ENCODE assay signal across 8 cellular contexts in the genomic region with DNA sequence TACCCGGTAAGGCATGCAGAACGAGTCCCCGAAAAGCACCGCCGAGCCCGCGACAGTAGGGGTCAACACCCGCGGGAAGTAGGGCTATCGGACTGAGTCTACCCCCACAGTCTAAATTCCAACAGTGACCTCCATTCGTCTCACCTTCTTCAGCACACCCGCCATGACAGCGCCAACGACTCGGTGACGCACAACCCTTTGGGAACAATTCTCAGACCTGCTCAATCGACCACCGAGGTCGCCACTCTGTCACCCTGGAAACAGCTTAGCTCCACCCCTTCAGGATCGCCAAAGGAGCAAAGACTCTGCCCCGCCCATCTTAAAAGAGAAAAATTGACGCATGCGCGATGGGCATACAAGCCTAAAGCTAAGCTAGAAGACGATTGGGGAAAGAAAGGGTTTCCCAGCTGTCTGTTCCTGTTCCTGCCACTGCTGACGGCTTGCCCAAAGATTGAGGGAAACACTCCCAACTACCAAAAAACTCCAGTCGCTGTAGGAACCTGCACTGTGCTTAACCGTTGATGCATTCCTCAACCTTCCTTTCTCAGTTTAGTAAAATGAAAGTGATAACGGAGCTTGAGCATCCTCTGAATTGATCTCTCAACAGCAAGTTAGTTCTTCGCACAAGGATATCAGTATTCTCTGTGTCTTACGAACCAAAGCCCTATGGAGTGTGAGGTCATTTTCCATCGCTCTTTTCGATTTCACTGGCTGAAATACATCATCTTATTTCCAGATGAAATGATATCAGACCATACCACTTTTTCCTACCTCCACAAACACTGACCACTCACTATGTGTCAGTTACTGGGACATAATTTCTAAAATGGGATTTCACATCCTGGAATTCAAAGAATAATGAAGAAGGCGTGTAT. TPM values are rescaled to one million over a fixed set of nuclear protein-coding genes. Genes with fewer than 3 reads are reported as not detected.
DNase-seq lines count a peak whose midpoint lies in the region; ATAC-seq lines count a peak whose summit lies in the region.

Gene NDUFA5 (minus strand): TSS at position 188 of the 875 bp plus-strand sequence. CDS start 23 bp downstream, at position 165.

- H3K27ac Mint-ChIP-seq in effector memory CD8-positive, alpha-beta T cell = no peak within 1 kb of the TSS

- no peaks in the 10 kb centered on the region for H3K9me3 Mint-ChIP-seq in effector memory CD8-positive, alpha-beta T cell

- peaks cover 10% of the 10 kb centered on the region in 2 donors for H3K4me1 Mint-ChIP-seq in effector memory CD8-positive, alpha-beta T cell (ENCODE audit: low read depth in 2 of 2)

- peaks cover 8% of the 10 kb centered on the region for H3K36me3 Mint-ChIP-seq in effector memory CD8-positive, alpha-beta T cell (ENCODE audit: insufficient read depth)

- H3K4me3 Mint-ChIP-seq in effector memory CD8-positive, alpha-beta T cell = no peak within 1 kb of the TSS

- POLR2A ChIA-PET in activated CD8-positive, alpha-beta memory T cell treated with anti-CD3 and anti-CD28 coated beads for 36 hours (lab: Charles Lee) = interaction anchor here (0.6 to 1.2 kb wide), 3 partner anchors 11 to 191 kb away, joined by 3 to 9 read pairs (median 4); partner anchors contain the start of gene WASL

- CTCF ChIA-PET in activated CD8-positive, alpha-beta memory T cell treated with anti-CD3 and anti-CD28 coated beads for 36 hours (lab: Charles Lee) = interaction anchor here (0.6 to 1.4 kb wide), 3 partner anchors 23 to 1275 kb away, joined by 4 to 5 read pairs (median 5); partner anchors contain the start of gene IQUB

- peak; percentile 95 for ATAC-seq in GM21367 (IDR thresholded peaks at IDR 0.05; ENCODE audit: unreplicated experiment)
- peak; percentile 97 for ATAC-seq in effector memory CD8-positive, alpha-beta T cell (replicated peaks)

- DNase-seq in COR-L47 (lab: John Stamatoyannopoulos, UW) = peak; percentile 99
- peak; percentile 96 for DNase-seq in HT1080 (ENCODE audit: low read depth)
- DNase-seq in NOMO-1 (lab: John Stamatoyannopoulos, UW; ENCODE audit: unreplicated experiment in 2 of 2) = peak; percentile 80 to 84
- DNase-seq in effector memory CD8-positive, alpha-beta T cell = peak; percentile 96 to 99 (median 98)
- peak; percentile 98 to 99 for DNase-seq in lung microvascular endothelial cell (ENCODE audit: low read depth in 2 of 2)
- peak; percentile 93 to 94 (median 93) for DNase-seq in stimulated activated CD4-positive, alpha-beta T cell treated with anti-CD3 and anti-CD28 coated beads, TNF-alpha, amount 100 ng/mL, for 48 hours (ENCODE audit: low read depth in 3 of 3)

- H3K27me3 Mint-ChIP-seq in effector memory CD8-positive, alpha-beta T cell = peaks cover 0 to 7% of the 10 kb centered on the region in 2 donors

RNA-seq across cellular contexts. Expression of gene NDUFA5, which starts in this region (rescaled TPM):
- 67.6 and 68.7 TPM in 2 replicates for total RNA-seq in HT1080 (2014; rRNA removed; shearing (Covaris generic))
- 69.8 and 74.3 TPM in 2 replicates for polyA plus RNA-seq in HT1080 (2015; cell fraction: cytosol; rRNA removed)
- 42.8 and 43.0 TPM in 2 replicates for polyA plus RNA-seq in HT1080 (2015; cell fraction: nucleus; rRNA removed)
- total RNA-seq in activated CD8-positive, alpha-beta memory T cell treated with anti-CD3 and anti-CD28 coated beads for 36 hours = 10 to 100 TPM; 56.9 to 64.4 TPM
- 25.7 and 40.5 TPM in 2 replicates for total RNA-seq in lung microvascular endothelial cell

Comparison
In these comparisons a context has a peak if more than half of its experiments do, and no peak if none do; other contexts are left out.
1. Peak in every context shown above with its lines: DNase-seq and ATAC-seq.